ENCODE assay signal across 8 cellular contexts in genomic region chr12:32106153-32106516, GRCh38. TPM values are rescaled to one million over a fixed set of nuclear protein-coding genes. Genes with fewer than 3 reads are reported as not detected.
DNase-seq lines count a peak whose midpoint lies in the region; ATAC-seq and TF ChIP-seq lines count a peak whose summit lies in the region.

No MANE protein-coding gene starts in this region.

- no peak for TF ChIP-seq CTCF in hepatocyte (IDR thresholded peaks at IDR 0.05; ENCODE audit: poor library complexity)

- H3K27ac ChIP-seq in hepatocyte: peak overlapping the region; percentile 93

- peak overlapping the region; percentile 90 for H3K27ac Mint-ChIP-seq in activated CD4-positive, alpha-beta T cell treated with anti-CD3 and anti-CD28 coated beads, Interleukin-2, amount 10 ng/mL, durations not matched to agents 7 days and 5 days
- H3K27ac Mint-ChIP-seq in activated CD8-positive, alpha-beta T cell treated with anti-CD3 and anti-CD28 coated beads, Interleukin-2, amount 10 ng/mL, durations not matched to agents 7 days and 5 days: peak overlapping the region; percentile 84
- H3K27ac Mint-ChIP-seq in stimulated activated effector memory CD8-positive, alpha-beta T cell treated with anti-CD3 and anti-CD28 coated beads, Interleukin-12 subunit alpha, Interleukin-12 subunit beta, amount 100 ng/mL, for 72 hours: peak overlapping the region; percentile 88

- H3K9me3 ChIP-seq in hepatocyte (ENCODE audit: low read depth): no peaks in the 10 kb centered on the region

- WGBS in hepatocyte (ENCODE audit: low lambda C conversion rate, missing lambda C conversion rate): 10% methylated on average over 21 of the region's 23 CpGs

- H3K4me1 ChIP-seq in hepatocyte (ENCODE audit: insufficient read depth): peaks cover 11% of the 10 kb centered on the region

- CTCF ChIA-PET in activated CD4-positive, alpha-beta T cell treated with anti-CD3 and anti-CD28 coated beads, Interleukin-2, amount 10 ng/mL, durations not matched to agents 7 days and 5 days (lab: Charles Lee): interaction anchor here (0.6 to 1.7 kb wide), 9 partner anchors 9 to 650 kb away, joined by 3 to 8 read pairs (median 3); partner anchors contain the start of gene YARS2
- CTCF ChIA-PET in activated CD8-positive, alpha-beta T cell treated with anti-CD3 and anti-CD28 coated beads, Interleukin-2, amount 10 ng/mL, durations not matched to agents 7 days and 5 days (lab: Charles Lee): interaction anchor here (0.9 to 2.2 kb wide), 7 partner anchors 10 to 453 kb away, joined by 3 to 9 read pairs (median 5); no protein-coding TSS in a partner anchor

- no peaks in the 10 kb centered on the region for H3K9me2 ChIP-seq in hepatocyte (replicated peaks; ENCODE audit: insufficient read depth)

- no peaks in the 10 kb centered on the region for H3K36me3 Mint-ChIP-seq in activated CD4-positive, alpha-beta T cell treated with anti-CD3 and anti-CD28 coated beads, Interleukin-2, amount 10 ng/mL, durations not matched to agents 7 days and 5 days (ENCODE audit: low read depth)
- H3K36me3 Mint-ChIP-seq in activated CD8-positive, alpha-beta T cell treated with anti-CD3 and anti-CD28 coated beads, Interleukin-2, amount 10 ng/mL, durations not matched to agents 7 days and 5 days (ENCODE audit: low read depth): no peaks in the 10 kb centered on the region
- H3K36me3 Mint-ChIP-seq in stimulated activated effector memory CD8-positive, alpha-beta T cell treated with anti-CD3 and anti-CD28 coated beads, Interleukin-12 subunit alpha, Interleukin-12 subunit beta, amount 100 ng/mL, for 72 hours: no peaks in the 10 kb centered on the region

- no peaks in the 10 kb centered on the region for H4K20me1 ChIP-seq in hepatocyte (ENCODE audit: insufficient read depth, poor library complexity, severe bottlenecking)

- POLR2A ChIA-PET in activated CD4-positive, alpha-beta T cell treated with anti-CD3 and anti-CD28 coated beads, Interleukin-2, amount 10 ng/mL, durations not matched to agents 7 days and 5 days (lab: Charles Lee): interaction anchor here (0.6 to 0.7 kb wide), 2 partner anchors 21 to 60 kb away, joined by 3 to 4 read pairs; no protein-coding TSS in a partner anchor
- POLR2A ChIA-PET in activated CD8-positive, alpha-beta T cell treated with anti-CD3 and anti-CD28 coated beads, Interleukin-2, amount 10 ng/mL, durations not matched to agents 7 days and 5 days (lab: Charles Lee): interaction anchor here (1.0 kb wide), 1 partner anchor 447 kb away, joined by 4 read pairs; the partner anchor contains the start of gene ETFBKMT

- H3K4me1 Mint-ChIP-seq in activated CD4-positive, alpha-beta T cell treated with anti-CD3 and anti-CD28 coated beads, Interleukin-2, amount 10 ng/mL, durations not matched to agents 7 days and 5 days: peaks cover 28% of the 10 kb centered on the region
- H3K4me1 Mint-ChIP-seq in activated CD8-positive, alpha-beta T cell treated with anti-CD3 and anti-CD28 coated beads, Interleukin-2, amount 10 ng/mL, durations not matched to agents 7 days and 5 days (ENCODE audit: low read depth): peaks cover 25% of the 10 kb centered on the region
- H3K4me1 Mint-ChIP-seq in stimulated activated effector memory CD8-positive, alpha-beta T cell treated with anti-CD3 and anti-CD28 coated beads, Interleukin-12 subunit alpha, Interleukin-12 subunit beta, amount 100 ng/mL, for 72 hours: peaks cover 26% of the 10 kb centered on the region

- no peaks in the 10 kb centered on the region for H3K36me3 ChIP-seq in hepatocyte (replicated peaks; ENCODE audit: insufficient read depth, low read depth)

- H3K79me2 ChIP-seq in hepatocyte: peaks cover 34% of the 10 kb centered on the region

- H3K27me3 Mint-ChIP-seq in activated CD4-positive, alpha-beta T cell treated with anti-CD3 and anti-CD28 coated beads, Interleukin-2, amount 10 ng/mL, durations not matched to agents 7 days and 5 days: peaks cover 4% of the 10 kb centered on the region
- H3K27me3 Mint-ChIP-seq in activated CD8-positive, alpha-beta T cell treated with anti-CD3 and anti-CD28 coated beads, Interleukin-2, amount 10 ng/mL, durations not matched to agents 7 days and 5 days (ENCODE audit: low read depth): peaks cover 7% of the 10 kb centered on the region

- peak overlapping the region; percentile 94 for H3K4me3 Mint-ChIP-seq in activated CD4-positive, alpha-beta T cell treated with anti-CD3 and anti-CD28 coated beads, Interleukin-2, amount 10 ng/mL, durations not matched to agents 7 days and 5 days
- H3K4me3 Mint-ChIP-seq in activated CD8-positive, alpha-beta T cell treated with anti-CD3 and anti-CD28 coated beads, Interleukin-2, amount 10 ng/mL, durations not matched to agents 7 days and 5 days: peak overlapping the region; percentile 79
- H3K4me3 Mint-ChIP-seq in stimulated activated effector memory CD8-positive, alpha-beta T cell treated with anti-CD3 and anti-CD28 coated beads, Interleukin-12 subunit alpha, Interleukin-12 subunit beta, amount 100 ng/mL, for 72 hours: peak overlapping the region; percentile 91

- no peak for ATAC-seq in activated CD8-positive, alpha-beta T cell treated with anti-CD3 and anti-CD28 coated beads, Interleukin-2, amount 10 ng/mL, durations not matched to agents 7 days and 5 days
- ATAC-seq in stimulated activated effector memory CD8-positive, alpha-beta T cell treated with anti-CD3 and anti-CD28 coated beads, Interleukin-12 subunit alpha, Interleukin-12 subunit beta, amount 100 ng/mL, for 72 hours: no peak

- H3K4me2 ChIP-seq in hepatocyte: peak overlapping the region; percentile 96

- no peak for DNase-seq in activated CD4-positive, alpha-beta T cell treated with anti-CD3 and anti-CD28 coated beads, Interleukin-2, amount 10 ng/mL, durations not matched to agents 7 days and 5 days
- no peak for DNase-seq in activated CD4-positive, alpha-beta T cell treated with anti-CD3 and anti-CD28 coated beads for 1 hour
- no peak for DNase-seq in activated CD8-positive, alpha-beta T cell treated with anti-CD3 and anti-CD28 coated beads, Interleukin-2, amount 10 ng/mL, durations not matched to agents 7 days and 5 days
- DNase-seq in hepatocyte (ENCODE audit: low spot score) (no peak), iPS-NIHi11 (ENCODE audit: low spot score) (no peak), kidney tubule cell (ENCODE audit: low spot score) (no peak)
- DNase-seq in stimulated activated effector memory CD8-positive, alpha-beta T cell treated with anti-CD3 and anti-CD28 coated beads, Interleukin-12 subunit alpha, Interleukin-12 subunit beta, amount 100 ng/mL, for 72 hours (ENCODE audit: low spot score in 2 of 2): peak in 1 of 2 donors; percentile 3
- DNase-seq in stimulated activated CD4-positive, alpha-beta T cell treated with anti-CD3 and anti-CD28 coated beads, Interleukin-15, amount 100 ng/mL, for 24 hours: no peak

- H3K27me3 ChIP-seq in hepatocyte: no peaks in the 10 kb centered on the region

- peak overlapping the region; percentile 89 for H3K4me3 ChIP-seq in hepatocyte

- peak overlapping the region; percentile 84 for H2AFZ ChIP-seq in hepatocyte

- H3K9me3 Mint-ChIP-seq in activated CD4-positive, alpha-beta T cell treated with anti-CD3 and anti-CD28 coated beads, Interleukin-2, amount 10 ng/mL, durations not matched to agents 7 days and 5 days: peaks cover 2% of the 10 kb centered on the region
- no peaks in the 10 kb centered on the region for H3K9me3 Mint-ChIP-seq in activated CD8-positive, alpha-beta T cell treated with anti-CD3 and anti-CD28 coated beads, Interleukin-2, amount 10 ng/mL, durations not matched to agents 7 days and 5 days (ENCODE audit: insufficient read depth)
- no peaks in the 10 kb centered on the region for H3K9me3 Mint-ChIP-seq in stimulated activated effector memory CD8-positive, alpha-beta T cell treated with anti-CD3 and anti-CD28 coated beads, Interleukin-12 subunit alpha, Interleukin-12 subunit beta, amount 100 ng/mL, for 72 hours

RNA-seq across cellular contexts. Expression of gene BICD1, which starts 0.5 kb away (rescaled TPM):
- total RNA-seq in activated CD4-positive, alpha-beta T cell treated with anti-CD3 and anti-CD28 coated beads, Interleukin-2, amount 10 ng/mL, durations not matched to agents 7 days and 5 days: 10 to 100 TPM; 20.2 to 22.4 TPM
- 10 to 100 TPM; 16.8 to 17.6 TPM for total RNA-seq in activated CD8-positive, alpha-beta T cell treated with anti-CD3 and anti-CD28 coated beads, Interleukin-2, amount 10 ng/mL, durations not matched to agents 7 days and 5 days
- 16.7 and 23.6 TPM in 2 replicates for total RNA-seq in hepatocyte
- 16.1 and 19.7 TPM in 2 replicates for polyA plus RNA-seq in hepatocyte
